Comparison of ENCODE assay signal across 19 cellular contexts in the genomic region with DNA sequence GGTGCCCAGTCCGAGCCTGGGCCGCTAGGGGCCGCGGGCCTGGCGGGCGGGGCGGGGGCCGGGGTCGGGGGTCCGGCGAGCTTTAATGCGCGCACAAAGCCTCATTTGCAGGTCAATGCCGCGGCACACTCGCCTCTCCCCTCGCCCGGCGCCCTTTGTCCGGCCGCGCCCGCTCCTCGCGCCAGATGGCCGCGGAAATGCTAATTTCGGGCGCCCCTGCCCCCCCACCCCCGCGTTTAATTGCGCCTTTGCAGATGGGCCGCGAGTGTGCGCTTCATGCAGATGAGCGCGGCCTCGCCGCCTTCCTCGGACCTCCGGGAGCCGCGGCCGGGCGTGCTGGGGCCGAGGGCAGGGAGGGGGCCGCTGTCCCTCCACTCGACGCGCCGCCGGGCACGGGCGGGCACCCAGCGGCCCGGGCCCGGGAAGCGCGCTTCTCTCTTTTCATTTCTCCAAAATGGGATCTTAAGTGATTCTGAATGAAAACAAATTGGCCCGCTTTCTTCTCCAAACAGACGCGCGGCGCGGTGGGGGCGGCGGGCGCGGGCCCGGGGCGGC. TPM values are rescaled to one million over a fixed set of nuclear protein-coding genes. Genes with fewer than 3 reads are reported as not detected.
DNase-seq lines count a peak whose midpoint lies in the region; ATAC-seq and TF ChIP-seq lines count a peak whose summit lies in the region.
"Had no signal": no experiment of that assay in that cellular context is flagged by ENCODE, and none has a peak within 500 bp of the region (broad histone marks: within the 10 kb centered on the region; RNA-seq: fewer than 3 reads in every experiment).

No MANE protein-coding gene starts in this region.

- WGBS in heart right ventricle, 2 donors = 7% methylated on average over 58 to 71 of the region's 71 CpGs
- WGBS in neuronal stem cell (ENCODE audit: extremely low coverage in 2 of 2, insufficient read length in 2 of 2, insufficient replicate concordance in 1 of 2), 2 donors = no CpG with 5 or more reads among the region's 71 CpGs

- no peak for TF ChIP-seq CTCF in heart right ventricle (IDR thresholded peaks at IDR 0.05)
- TF ChIP-seq CTCF in HFFc6 (IDR thresholded peaks at IDR 0.05) = no peak

- H3K18ac ChIP-seq in neuronal stem cell (ENCODE audit: low read length) = peak overlapping the region; percentile 83

- no peak overlapping the region for H2AK5ac ChIP-seq in neuronal stem cell (ENCODE audit: low read depth, low read length)

- peaks cover 7% of the 10 kb centered on the region; the same call in 1 of the 2 replicates for H3K9me3 Mint-ChIP-seq in HFFc6
- no peaks in the 10 kb centered on the region for H3K9me3 Mint-ChIP-seq in stimulated activated naive B cell treated with anti-CD40 and anti-IgM and Interleukin-4, amounts not matched to agents 10 μg/mL and 1 μg/mL and 100 μg/mL, for 72 hours

- H3K27ac ChIP-seq in heart right ventricle (no peak overlapping the region), neuronal stem cell (replicated peaks; ENCODE audit: low read length) (no peak overlapping the region)
- H3K27ac ChIP-seq: right lobe of liver had no signal

- peak overlapping the region; percentile 93 for H2AFZ ChIP-seq in neuronal stem cell (ENCODE audit: low read length)

- peak overlapping the region; percentile 18 to 50 (median 36) for H3K4me3 ChIP-seq in heart right ventricle
- H3K4me3 ChIP-seq in neuronal stem cell (ENCODE audit: low read length in 2 of 2) = peak overlapping the region in 1 of 2 donors; percentile 40
- H3K4me3 ChIP-seq: GM12878, right lobe of liver had no signal

- DNase-seq in heart right ventricle (no peak), Right ventricle myocardium superior (no peak), globus pallidus (ENCODE audit: low spot score) (peak; percentile 33), neuronal stem cell (ENCODE audit: low spot score) (no peak), HFFc6 (no peak)
- DNase-seq in stimulated activated naive B cell treated with anti-CD40 and anti-IgM and Interleukin-4, amounts not matched to agents 10 μg/mL and 1 μg/mL and 100 μg/mL, for 72 hours = no peak
- DNase-seq: activated CD4-positive, alpha-beta T cell treated with anti-CD3 and anti-CD28 coated beads for 36 hours; activated naive CD4-positive, alpha-beta T cell treated with Interleukin-2 at 50 U/mL for 16 hours; CD4-positive, alpha-beta memory T cell; EL; Karpas-422; NCI-H1694; NCI-H446 treated with DMSO at 0.1 percent for 48 hours; right lobe of liver; T-helper 9 cell had no signal

- H3K4me3 Mint-ChIP-seq in HFFc6 = no peak overlapping the region
- no peak overlapping the region for H3K4me3 Mint-ChIP-seq in stimulated activated naive B cell treated with anti-CD40 and anti-IgM and Interleukin-4, amounts not matched to agents 10 μg/mL and 1 μg/mL and 100 μg/mL, for 72 hours
- H3K4me3 Mint-ChIP-seq: activated CD4-positive, alpha-beta T cell treated with anti-CD3 and anti-CD28 coated beads for 36 hours; CD4-positive, alpha-beta memory T cell had no signal

- H2BK12ac ChIP-seq in neuronal stem cell (ENCODE audit: low read length) = no peak overlapping the region

- H3K79me1 ChIP-seq in neuronal stem cell (ENCODE audit: low read depth, low read length) = peaks cover 1% of the 10 kb centered on the region

- intact Hi-C loops in heart right ventricle (cut with DNase I) (no loop called here), Right ventricle myocardium superior (cut with DNase I) (no loop called here)

- H2BK5ac ChIP-seq in neuronal stem cell (ENCODE audit: low read length) = peak overlapping the region; percentile 77

- no peaks in the 10 kb centered on the region for H3K36me3 ChIP-seq in heart right ventricle
- no peaks in the 10 kb centered on the region for H3K36me3 ChIP-seq in neuronal stem cell (replicated peaks in 1 of 2; ENCODE audit: control insufficient read depth in 2 of 2, insufficient read depth in 2 of 2, low read length in 2 of 2)
- H3K36me3 ChIP-seq: right lobe of liver had no signal

- H3K4me1 Mint-ChIP-seq in HFFc6 (ENCODE audit: low read depth) = no peaks in the 10 kb centered on the region
- H3K4me1 Mint-ChIP-seq in stimulated activated naive B cell treated with anti-CD40 and anti-IgM and Interleukin-4, amounts not matched to agents 10 μg/mL and 1 μg/mL and 100 μg/mL, for 72 hours = peaks cover 6 to 18% of the 10 kb centered on the region in 2 donors
- H3K4me1 Mint-ChIP-seq: activated CD4-positive, alpha-beta T cell treated with anti-CD3 and anti-CD28 coated beads for 36 hours had no signal

- H4K8ac ChIP-seq in neuronal stem cell (ENCODE audit: low read depth, low read length) = no peak overlapping the region

- H3K9me3 ChIP-seq in heart right ventricle (no peaks in the 10 kb centered on the region), neuronal stem cell (replicated peaks in 1 of 2; ENCODE audit: control insufficient read depth in 2 of 2, insufficient read depth in 1 of 2, low read depth in 1 of 2, low read length in 2 of 2) (peaks cover 4 to 5% of the 10 kb centered on the region in 2 donors)
- H3K9me3 ChIP-seq: right lobe of liver had no signal

- H2BK120ac ChIP-seq in neuronal stem cell (ENCODE audit: low read depth, low read length) = peak overlapping the region; percentile 72

- no peak overlapping the region for H3K23ac ChIP-seq in neuronal stem cell (ENCODE audit: low read depth, low read length, poor library complexity)

- H2BK15ac ChIP-seq in neuronal stem cell (ENCODE audit: low read length) = peak overlapping the region; percentile 75

- H3K27me3 ChIP-seq in heart right ventricle (peaks cover 0 to 40% (median 22%) of the 10 kb centered on the region in 7 donors), neuronal stem cell (ENCODE audit: control insufficient read depth in 3 of 3, insufficient read depth in 3 of 3, low read depth in 1 of 3, low read length in 3 of 3) (peaks cover 6 to 51% (median 29%) of the 10 kb centered on the region in 3 experiments)

- H3K27ac Mint-ChIP-seq in HFFc6 = no peak overlapping the region
- no peak overlapping the region for H3K27ac Mint-ChIP-seq in stimulated activated naive B cell treated with anti-CD40 and anti-IgM and Interleukin-4, amounts not matched to agents 10 μg/mL and 1 μg/mL and 100 μg/mL, for 72 hours
- H3K27ac Mint-ChIP-seq: activated CD4-positive, alpha-beta T cell treated with anti-CD3 and anti-CD28 coated beads for 36 hours; CD4-positive, alpha-beta memory T cell had no signal

- H3K27me3 Mint-ChIP-seq in HFFc6 (ENCODE audit: insufficient read depth) = peaks cover 35% of the 10 kb centered on the region
- peaks cover 55 to 66% of the 10 kb centered on the region in 2 donors for H3K27me3 Mint-ChIP-seq in stimulated activated naive B cell treated with anti-CD40 and anti-IgM and Interleukin-4, amounts not matched to agents 10 μg/mL and 1 μg/mL and 100 μg/mL, for 72 hours

- H3K4me2 ChIP-seq in neuronal stem cell (ENCODE audit: insufficient read depth, low read length, poor library complexity, severe bottlenecking) = peak overlapping the region; percentile 69

- peak overlapping the region; percentile 21 for H3K9ac ChIP-seq in neuronal stem cell (ENCODE audit: low read depth, low read length, poor library complexity)

- ATAC-seq in heart right ventricle (no peak), Right ventricle myocardium superior (ENCODE audit: poor library complexity) (no peak), HG02642 (IDR thresholded peaks at IDR 0.05; ENCODE audit: poor library complexity, unreplicated experiment) (no peak), GM21515 (IDR thresholded peaks at IDR 0.05; ENCODE audit: unreplicated experiment) (no peak)
- ATAC-seq in stimulated activated naive B cell treated with anti-CD40 and anti-IgM and Interleukin-4, amounts not matched to agents 10 μg/mL and 1 μg/mL and 100 μg/mL, for 72 hours (replicated peaks) = no peak
- ATAC-seq: GM12878, right lobe of liver had no signal

- no peak overlapping the region for H3K14ac ChIP-seq in neuronal stem cell (ENCODE audit: low read length)

- H3K4me1 ChIP-seq in heart right ventricle (peaks cover 0 to 9% (median 4%) of the 10 kb centered on the region in 9 donors), neuronal stem cell (ENCODE audit: control insufficient read depth in 2 of 2, insufficient read depth in 1 of 2, low read depth in 1 of 2, low read length in 2 of 2) (peaks cover 13 to 34% of the 10 kb centered on the region in 2 donors)
- H3K4me1 ChIP-seq: right lobe of liver had no signal

- H3K36me3 Mint-ChIP-seq in HFFc6 (ENCODE audit: low read depth) = peaks cover 3% of the 10 kb centered on the region; the same call in 1 of the 2 replicates
- H3K36me3 Mint-ChIP-seq in stimulated activated naive B cell treated with anti-CD40 and anti-IgM and Interleukin-4, amounts not matched to agents 10 μg/mL and 1 μg/mL and 100 μg/mL, for 72 hours = peaks cover 0 to 3% of the 10 kb centered on the region in 2 donors
- H3K36me3 Mint-ChIP-seq: brain; CD4-positive, alpha-beta memory T cell had no signal

- H4K91ac ChIP-seq in neuronal stem cell (ENCODE audit: low read depth, low read length, poor library complexity) = no peak overlapping the region

- no peak overlapping the region for H3K4ac ChIP-seq in neuronal stem cell (ENCODE audit: low read length)

RNA-seq across cellular contexts. Expression of gene CDKN1C, which starts 23.1 kb away (rescaled TPM):
- total RNA-seq in heart right ventricle = 10 to 100 TPM; 16.9 to 48.0 (median 25.4) TPM
- polyA plus RNA-seq in heart right ventricle = 10 to 100 TPM; 50.3 to 55.3 TPM
- total RNA-seq in Right ventricle myocardium superior = 37.7 TPM
- polyA plus RNA-seq in neuronal stem cell (2013, experiment 1 of 2) = 45.4 TPM
- polyA plus RNA-seq in neuronal stem cell (2013, experiment 2 of 2) = 48.3 TPM
- under 1 TPM in 2 of 6 experiments, not detected in 4; 0.17 to 0.24 TPM for total RNA-seq in HFFc6 (2021; fragmentation: NEBNext Ultra II Directional; extraction: Animal tissue kit (Norgen Biotek cat#: 25700))

Comparison
In these comparisons a context has a peak if more than half of its experiments do, and no peak if none do; other contexts are left out.
1. RNA of gene CDKN1C, which starts 23.1 kb away (total RNA-seq): 37.7 TPM in Right ventricle myocardium superior (single experiment) and 16.9 to 48.0 TPM in heart right ventricle; 0.17 to 0.24 TPM in HFFc6; every median in the first group is over 10 times any median in the second.